11 cellular contexts compared by ENCODE assay signal in genomic region chr2:96801464-96802280, GRCh38. TPM values are rescaled to one million over a fixed set of nuclear protein-coding genes. Genes with fewer than 3 reads are reported as not detected.
DNase-seq lines count a peak whose midpoint lies in the region; ATAC-seq and TF ChIP-seq lines count a peak whose summit lies in the region.
"Had no signal": no experiment of that assay in that cellular context is flagged by ENCODE, and none has a peak within 500 bp of the region (broad histone marks: within the 10 kb centered on the region; RNA-seq: fewer than 3 reads in every experiment).

No MANE protein-coding gene starts in this region.

- no peaks in the 10 kb centered on the region for H3K9me3 ChIP-seq in sigmoid colon
- no peaks in the 10 kb centered on the region for H3K9me3 ChIP-seq in tibial artery
- H3K9me3 ChIP-seq: stomach had no signal

- H3K4me3 Mint-ChIP-seq in activated T-cell treated with anti-CD3 and anti-CD28 coated beads, Interleukin-2, amount 50 U/mL, for 72 hours = no peak overlapping the region
- H3K4me3 Mint-ChIP-seq in activated T-cell treated with anti-CD3 and anti-CD28 coated beads, Interleukin-2, amount 50 U/mL, for 24 hours = no peak overlapping the region
- no peak overlapping the region for H3K4me3 Mint-ChIP-seq in activated CD8-positive, alpha-beta T cell treated with anti-CD3 and anti-CD28 coated beads, Interleukin-2, amount 10 ng/mL, durations not matched to agents 7 days and 5 days
- H3K4me3 Mint-ChIP-seq: H9; naive thymus-derived CD4-positive, alpha-beta T cell had no signal

- TF ChIP-seq CTCF in sigmoid colon (IDR thresholded peaks at IDR 0.05) (no peak), tibial artery (IDR thresholded peaks at IDR 0.05) (no peak)

- no peak for TF ChIP-seq POLR2A in sigmoid colon (IDR thresholded peaks at IDR 0.05)

- CTCF ChIA-PET in activated CD8-positive, alpha-beta T cell treated with anti-CD3 and anti-CD28 coated beads, Interleukin-2, amount 10 ng/mL, durations not matched to agents 7 days and 5 days (lab: Charles Lee) = interaction anchor here (0.8 to 2.1 kb wide), 10 partner anchors 14 to 394 kb away, joined by 3 to 17 read pairs (median 4); partner anchors contain the start of gene CNNM3

- H3K36me3 Mint-ChIP-seq in activated T-cell treated with anti-CD3 and anti-CD28 coated beads, Interleukin-2, amount 50 U/mL, for 72 hours (ENCODE audit: insufficient read depth in 2 of 2) = no peaks in the 10 kb centered on the region
- peaks cover 22% of the 10 kb centered on the region for H3K36me3 Mint-ChIP-seq in activated T-cell treated with anti-CD3 and anti-CD28 coated beads, Interleukin-2, amount 50 U/mL, for 24 hours (ENCODE audit: low read depth)
- peaks cover 7% of the 10 kb centered on the region for H3K36me3 Mint-ChIP-seq in activated CD8-positive, alpha-beta T cell treated with anti-CD3 and anti-CD28 coated beads, Interleukin-2, amount 10 ng/mL, durations not matched to agents 7 days and 5 days (ENCODE audit: low read depth)

- intact Hi-C loops in sigmoid colon (cut with DNase I) = loop anchor here (5.0 kb wide), 2 partner anchors 39 to 64 kb away; partner anchors contain the start of gene CNNM4
- intact Hi-C loops in tibial artery (cut with DNase I; ENCODE audit: low total_unique reads) = no loop called here

- H3K27me3 ChIP-seq in sigmoid colon (no peaks in the 10 kb centered on the region), tibial artery (no peaks in the 10 kb centered on the region)
- H3K27me3 ChIP-seq: stomach had no signal

- no peak for DNase-seq in activated T-cell treated with anti-CD3 and anti-CD28 coated beads, Interleukin-2, amount 50 U/mL, for 72 hours
- DNase-seq in activated T-cell treated with anti-CD3 and anti-CD28 coated beads, Interleukin-2, amount 50 U/mL, for 24 hours = no peak
- no peak for DNase-seq in activated CD8-positive, alpha-beta T cell treated with anti-CD3 and anti-CD28 coated beads, Interleukin-2, amount 10 ng/mL, durations not matched to agents 7 days and 5 days
- DNase-seq in sigmoid colon (peak; percentile 24), tibial artery (no peak), COR-L47 (lab: John Stamatoyannopoulos, UW) (no peak), NCI-H2196 treated with DMSO at 0.1 percent for 48 hours (lab: John Stamatoyannopoulos, UW; ENCODE audit: unreplicated experiment) (no peak)

- peak; percentile 12 to 18 for ATAC-seq in activated T-cell treated with anti-CD3 and anti-CD28 coated beads, Interleukin-2, amount 50 U/mL, for 72 hours (replicated peaks in 1 of 2)
- peak; percentile 10 for ATAC-seq in HG02852 (IDR thresholded peaks at IDR 0.05; ENCODE audit: unreplicated experiment)
- ATAC-seq in activated CD8-positive, alpha-beta T cell treated with anti-CD3 and anti-CD28 coated beads, Interleukin-2, amount 10 ng/mL, durations not matched to agents 7 days and 5 days = peak; percentile 5

- H3K27ac ChIP-seq in sigmoid colon (no peak overlapping the region), tibial artery (no peak overlapping the region)

- H3K4me3 ChIP-seq in sigmoid colon = no peak overlapping the region
- no peak overlapping the region for H3K4me3 ChIP-seq in tibial artery
- H3K4me3 ChIP-seq: stomach had no signal

- H3K4me1 ChIP-seq in sigmoid colon = peaks cover 0 to 8% (median 7%) of the 10 kb centered on the region in 4 donors
- H3K4me1 ChIP-seq in tibial artery = peaks cover 0 to 8% (median 4%) of the 10 kb centered on the region in 4 donors

- no peaks in the 10 kb centered on the region for H3K27me3 Mint-ChIP-seq in activated T-cell treated with anti-CD3 and anti-CD28 coated beads, Interleukin-2, amount 50 U/mL, for 72 hours (ENCODE audit: low read depth)
- H3K27me3 Mint-ChIP-seq in activated T-cell treated with anti-CD3 and anti-CD28 coated beads, Interleukin-2, amount 50 U/mL, for 24 hours = no peaks in the 10 kb centered on the region
- no peaks in the 10 kb centered on the region for H3K27me3 Mint-ChIP-seq in activated CD8-positive, alpha-beta T cell treated with anti-CD3 and anti-CD28 coated beads, Interleukin-2, amount 10 ng/mL, durations not matched to agents 7 days and 5 days (ENCODE audit: low read depth)
- H3K27me3 Mint-ChIP-seq: naive thymus-derived CD4-positive, alpha-beta T cell had no signal

- no peak for TF ChIP-seq EP300 in sigmoid colon (IDR thresholded peaks at IDR 0.05)

- no peaks in the 10 kb centered on the region for H3K9me3 Mint-ChIP-seq in activated T-cell treated with anti-CD3 and anti-CD28 coated beads, Interleukin-2, amount 50 U/mL, for 72 hours
- H3K9me3 Mint-ChIP-seq in activated T-cell treated with anti-CD3 and anti-CD28 coated beads, Interleukin-2, amount 50 U/mL, for 24 hours = no peaks in the 10 kb centered on the region
- no peaks in the 10 kb centered on the region for H3K9me3 Mint-ChIP-seq in activated CD8-positive, alpha-beta T cell treated with anti-CD3 and anti-CD28 coated beads, Interleukin-2, amount 10 ng/mL, durations not matched to agents 7 days and 5 days (ENCODE audit: insufficient read depth)

- H3K36me3 ChIP-seq in sigmoid colon (peaks cover 0 to 42% (median 6%) of the 10 kb centered on the region in 4 donors), tibial artery (peaks cover 0 to 70% (median 32%) of the 10 kb centered on the region in 3 donors)

- 90 to 93% methylated on average over 4 of the region's 4 CpGs for WGBS in sigmoid colon, 2 donors

- peaks cover 7% of the 10 kb centered on the region for H3K4me1 Mint-ChIP-seq in activated T-cell treated with anti-CD3 and anti-CD28 coated beads, Interleukin-2, amount 50 U/mL, for 72 hours (ENCODE audit: low read depth)
- H3K4me1 Mint-ChIP-seq in activated T-cell treated with anti-CD3 and anti-CD28 coated beads, Interleukin-2, amount 50 U/mL, for 24 hours (ENCODE audit: low read depth) = peaks cover 9% of the 10 kb centered on the region
- peaks cover 7% of the 10 kb centered on the region for H3K4me1 Mint-ChIP-seq in activated CD8-positive, alpha-beta T cell treated with anti-CD3 and anti-CD28 coated beads, Interleukin-2, amount 10 ng/mL, durations not matched to agents 7 days and 5 days (ENCODE audit: low read depth)
- H3K4me1 Mint-ChIP-seq: H9 had no signal

- POLR2A ChIA-PET in activated CD8-positive, alpha-beta T cell treated with anti-CD3 and anti-CD28 coated beads, Interleukin-2, amount 10 ng/mL, durations not matched to agents 7 days and 5 days (lab: Charles Lee) = no interaction called here

- no peak overlapping the region for H3K27ac Mint-ChIP-seq in activated T-cell treated with anti-CD3 and anti-CD28 coated beads, Interleukin-2, amount 50 U/mL, for 72 hours
- no peak overlapping the region for H3K27ac Mint-ChIP-seq in activated T-cell treated with anti-CD3 and anti-CD28 coated beads, Interleukin-2, amount 50 U/mL, for 24 hours
- no peak overlapping the region for H3K27ac Mint-ChIP-seq in activated CD8-positive, alpha-beta T cell treated with anti-CD3 and anti-CD28 coated beads, Interleukin-2, amount 10 ng/mL, durations not matched to agents 7 days and 5 days
- H3K27ac Mint-ChIP-seq: H9 had no signal

RNA-seq across cellular contexts. Expression of gene CNNM3, which starts 14.4 kb away (rescaled TPM):
- 10 to 100 TPM; 20.7 to 27.9 TPM for total RNA-seq in activated T-cell treated with anti-CD3 and anti-CD28 coated beads, Interleukin-2, amount 50 U/mL, for 72 hours
- total RNA-seq in activated CD8-positive, alpha-beta T cell treated with anti-CD3 and anti-CD28 coated beads, Interleukin-2, amount 10 ng/mL, durations not matched to agents 7 days and 5 days = 10 to 100 TPM; 28.1 to 29.9 TPM
- total RNA-seq in sigmoid colon = 10 to 100 TPM in 3 of 4 donors, 1 to 10 TPM in 1; 8.9 to 16.6 (median 11.8) TPM
- polyA plus RNA-seq in sigmoid colon = 10 to 100 TPM in 1 of 3 donors, 1 to 10 TPM in 2; 1.2 to 11.9 (median 1.2) TPM

RNA-seq across cellular contexts. Expression of gene CNNM4, which starts 41.0 kb away (rescaled TPM):
- total RNA-seq in activated T-cell treated with anti-CD3 and anti-CD28 coated beads, Interleukin-2, amount 50 U/mL, for 72 hours = 1 to 10 TPM; 9.1 to 9.5 TPM
- 1 to 10 TPM; 7.1 TPM for total RNA-seq in activated CD8-positive, alpha-beta T cell treated with anti-CD3 and anti-CD28 coated beads, Interleukin-2, amount 10 ng/mL, durations not matched to agents 7 days and 5 days
- 1 to 10 TPM; 2.3 to 6.6 (median 3.4) TPM for total RNA-seq in sigmoid colon
- polyA plus RNA-seq in sigmoid colon = 10 to 100 TPM in 1 of 3 donors, 1 to 10 TPM in 2; 9.0 to 36.7 (median 9.2) TPM

RNA-seq across cellular contexts. Expression of gene ANKRD23, which starts 42.1 kb away (rescaled TPM):
- 1 to 10 TPM; 4.4 to 5.7 TPM for total RNA-seq in activated T-cell treated with anti-CD3 and anti-CD28 coated beads, Interleukin-2, amount 50 U/mL, for 72 hours
- total RNA-seq in activated CD8-positive, alpha-beta T cell treated with anti-CD3 and anti-CD28 coated beads, Interleukin-2, amount 10 ng/mL, durations not matched to agents 7 days and 5 days = 10 to 100 TPM; 12.6 to 17.2 TPM
- 1 to 10 TPM; 1.8 to 5.5 (median 4.2) TPM for total RNA-seq in sigmoid colon
- polyA plus RNA-seq in sigmoid colon = 1 to 10 TPM in 1 of 3 donors, under 1 TPM in 1, not detected in 1; 0.69 to 4.2 TPM

RNA-seq across cellular contexts. Expression of gene ANKRD39, which starts 56.1 kb away (rescaled TPM):
- total RNA-seq in activated T-cell treated with anti-CD3 and anti-CD28 coated beads, Interleukin-2, amount 50 U/mL, for 72 hours = 10 to 100 TPM; 16.5 to 17.2 TPM
- total RNA-seq in activated CD8-positive, alpha-beta T cell treated with anti-CD3 and anti-CD28 coated beads, Interleukin-2, amount 10 ng/mL, durations not matched to agents 7 days and 5 days = 10 to 100 TPM; 35.4 to 36.7 TPM
- total RNA-seq in sigmoid colon = 10 to 100 TPM; 11.4 to 34.1 (median 26.1) TPM
- 10 to 100 TPM; 12.5 to 14.8 (median 12.6) TPM for polyA plus RNA-seq in sigmoid colon
